ENCODE assay signal across 9 cellular contexts in genomic region chr4:85175190-85175589, GRCh38.
"Had no signal": no experiment of that assay in that cellular context is flagged by ENCODE, and none has a peak within 500 bp of the region (broad histone marks: within the 10 kb centered on the region; RNA-seq: fewer than 3 reads in every experiment).

No MANE protein-coding gene starts in this region.

- H3K36me3 ChIP-seq: WERI-Rb-1 had no signal

- ATAC-seq: activated CD4-positive, alpha-beta T cell treated with anti-CD3 and anti-CD28 coated beads for 36 hours; activated CD4-positive, CD25-positive, alpha-beta regulatory T cell treated with anti-CD3 and anti-CD28 coated beads, Interleukin-2, amount 50 U/mL, for 24 hours; activated CD8-positive, alpha-beta memory T cell treated with anti-CD3 and anti-CD28 coated beads, Interleukin-2, amount 10 ng/mL, durations not matched to agents 7 days and 5 days; activated CD8-positive, alpha-beta T cell treated with anti-CD3 and anti-CD28 coated beads for 36 hours; activated CD8-positive, alpha-beta T cell treated with anti-CD3 and anti-CD28 coated beads, Interleukin-2, amount 10 ng/mL, durations not matched to agents 7 days and 5 days; T-helper 17 cell; WTC11 had no signal

- H3K27ac ChIP-seq: VCaP, WERI-Rb-1 had no signal
